Comparison of ENCODE assay signal across 17 cellular contexts in genomic region chr5:74055446-74056097, GRCh38.
A peak's percentile ranks its signal among the peaks of the same experiment; 100 is the strongest.
DNase-seq lines count a peak whose midpoint lies in the region; ATAC-seq and TF ChIP-seq lines count a peak whose summit lies in the region.
"Had no signal": no experiment of that assay in that cellular context is flagged by ENCODE, and none has a peak within 500 bp of the region (broad histone marks: within the 10 kb centered on the region; RNA-seq: fewer than 3 reads in every experiment).

No MANE protein-coding gene starts in this region.

- H3K18ac ChIP-seq in neuronal stem cell (ENCODE audit: low read length): no peak overlapping the region

- H2BK5ac ChIP-seq in neuronal stem cell (ENCODE audit: low read length): no peak overlapping the region

- H3K4ac ChIP-seq in neuronal stem cell (ENCODE audit: low read length): no peak overlapping the region

- H3K79me2 ChIP-seq in GM23338 (replicated peaks; ENCODE audit: insufficient read depth): no peaks in the 10 kb centered on the region

- no peaks in the 10 kb centered on the region for H3K27me3 ChIP-seq in GM23338 (ENCODE audit: insufficient read depth)
- peaks cover 0 to 4% (median 0%) of the 10 kb centered on the region in 3 experiments for H3K27me3 ChIP-seq in neuronal stem cell (ENCODE audit: control insufficient read depth in 3 of 3, insufficient read depth in 3 of 3, low read depth in 1 of 3, low read length in 3 of 3)
- H3K27me3 ChIP-seq: spleen, thyroid gland had no signal

- H2AFZ ChIP-seq in GM23338 (peak overlapping the region; percentile 61), neuronal stem cell (ENCODE audit: low read length) (peak overlapping the region; percentile 18)

- no peak overlapping the region for H4K91ac ChIP-seq in neuronal stem cell (ENCODE audit: low read depth, low read length, poor library complexity)

- no peak overlapping the region for H2BK120ac ChIP-seq in neuronal stem cell (ENCODE audit: low read depth, low read length)

- H3K36me3 ChIP-seq in GM23338 (ENCODE audit: insufficient read depth) (no peaks in the 10 kb centered on the region), neuronal stem cell (replicated peaks in 1 of 2; ENCODE audit: control insufficient read depth in 2 of 2, insufficient read depth in 2 of 2, low read length in 2 of 2) (no peaks in the 10 kb centered on the region)
- H3K36me3 ChIP-seq: prostate gland, spleen, thyroid gland had no signal

- H3F3A ChIP-seq in GM23338 (replicated peaks; ENCODE audit: low read depth): no peaks in the 10 kb centered on the region

- H3K4me3 Mint-ChIP-seq in GM23338: no peak overlapping the region
- peak overlapping the region in 4 of 5 experiments; percentile 4 to 61 (median 28) for H3K4me3 Mint-ChIP-seq in brain
- no peak overlapping the region for H3K4me3 Mint-ChIP-seq in naive thymus-derived CD8-positive, alpha-beta T cell
- no peak overlapping the region for H3K4me3 Mint-ChIP-seq in endothelial cell (ENCODE audit: unreplicated experiment)
- H3K4me3 Mint-ChIP-seq: activated CD4-positive, alpha-beta T cell treated with anti-CD3 and anti-CD28 coated beads, Interleukin-2, amount 10 ng/mL, durations not matched to agents 24 days and 14 days; activated naive CD4-positive, alpha-beta T cell treated with anti-CD3 and anti-CD28 coated beads for 36 hours; B cell had no signal

- H3K4me3 ChIP-seq in GM23338 (no peak overlapping the region), neuronal stem cell (ENCODE audit: low read length in 2 of 2) (no peak overlapping the region)
- H3K4me3 ChIP-seq: prostate gland, spleen, thyroid gland had no signal

- H3K27ac Mint-ChIP-seq in GM23338: peak overlapping the region; percentile 63; the same call in 1 of the 2 replicates
- H3K27ac Mint-ChIP-seq in brain: peak overlapping the region; percentile 56 to 89 (median 79)
- no peak overlapping the region for H3K27ac Mint-ChIP-seq in naive thymus-derived CD8-positive, alpha-beta T cell
- H3K27ac Mint-ChIP-seq in endothelial cell (ENCODE audit: unreplicated experiment): no peak overlapping the region
- H3K27ac Mint-ChIP-seq: activated CD4-positive, alpha-beta T cell treated with anti-CD3 and anti-CD28 coated beads, Interleukin-2, amount 10 ng/mL, durations not matched to agents 24 days and 14 days; activated naive CD4-positive, alpha-beta T cell treated with anti-CD3 and anti-CD28 coated beads for 36 hours; B cell had no signal

- H3K9me2 ChIP-seq in GM23338 (ENCODE audit: insufficient read depth): no peaks in the 10 kb centered on the region

- no peak for TF ChIP-seq CTCF in GM23338 (conservative IDR thresholded peaks at IDR 0.05; ENCODE audit: low read depth in 2 of 2)
- TF ChIP-seq CTCF in brain (conservative IDR thresholded peaks at IDR 0.05): no peak
- no peak for TF ChIP-seq CTCF in endothelial cell (IDR thresholded peaks at IDR 0.05; ENCODE audit: unreplicated experiment)

- H4K20me1 ChIP-seq in GM23338 (replicated peaks; ENCODE audit: insufficient read depth): no peaks in the 10 kb centered on the region

- WGBS in neuronal stem cell (ENCODE audit: extremely low coverage in 2 of 2, insufficient read length in 2 of 2, insufficient replicate concordance in 1 of 2), 2 donors: no CpG with 5 or more reads among the region's 8 CpGs

- no peak overlapping the region for H4K8ac ChIP-seq in neuronal stem cell (ENCODE audit: low read depth, low read length)

- no peaks in the 10 kb centered on the region for H3K9me3 Mint-ChIP-seq in GM23338
- H3K9me3 Mint-ChIP-seq in brain: peaks cover 0 to 2% (median 0%) of the 10 kb centered on the region in 5 experiments
- no peaks in the 10 kb centered on the region for H3K9me3 Mint-ChIP-seq in naive thymus-derived CD8-positive, alpha-beta T cell
- no peaks in the 10 kb centered on the region for H3K9me3 Mint-ChIP-seq in endothelial cell (ENCODE audit: unreplicated experiment)
- H3K9me3 Mint-ChIP-seq: activated CD4-positive, alpha-beta T cell treated with anti-CD3 and anti-CD28 coated beads, Interleukin-2, amount 10 ng/mL, durations not matched to agents 24 days and 14 days; activated naive CD4-positive, alpha-beta T cell treated with anti-CD3 and anti-CD28 coated beads for 36 hours had no signal

- H3K27me3 Mint-ChIP-seq in GM23338 (ENCODE audit: insufficient read depth, low read depth, poor library complexity) (peaks cover 3% of the 10 kb centered on the region), brain (peaks cover 4% of the 10 kb centered on the region), endothelial cell (ENCODE audit: unreplicated experiment) (no peaks in the 10 kb centered on the region)
- peaks cover 7 to 20% (median 12%) of the 10 kb centered on the region in 5 donors for H3K27me3 Mint-ChIP-seq in naive thymus-derived CD8-positive, alpha-beta T cell

- H3K4me1 Mint-ChIP-seq in GM23338 (peaks cover 28% of the 10 kb centered on the region), brain (peaks cover 49% of the 10 kb centered on the region), endothelial cell (ENCODE audit: unreplicated experiment) (peaks cover 23% of the 10 kb centered on the region)
- H3K4me1 Mint-ChIP-seq in naive thymus-derived CD8-positive, alpha-beta T cell: no peaks in the 10 kb centered on the region
- H3K4me1 Mint-ChIP-seq: activated CD4-positive, alpha-beta T cell treated with anti-CD3 and anti-CD28 coated beads, Interleukin-2, amount 10 ng/mL, durations not matched to agents 24 days and 14 days; B cell had no signal

- no peak overlapping the region for H3K23ac ChIP-seq in neuronal stem cell (ENCODE audit: low read depth, low read length, poor library complexity)

- H3K36me3 Mint-ChIP-seq in GM23338 (ENCODE audit: low read depth): no peaks in the 10 kb centered on the region
- no peaks in the 10 kb centered on the region for H3K36me3 Mint-ChIP-seq in brain
- H3K36me3 Mint-ChIP-seq in naive thymus-derived CD8-positive, alpha-beta T cell: no peaks in the 10 kb centered on the region
- no peaks in the 10 kb centered on the region for H3K36me3 Mint-ChIP-seq in endothelial cell (ENCODE audit: low read depth, unreplicated experiment)

- H2BK12ac ChIP-seq in neuronal stem cell (ENCODE audit: low read length): no peak overlapping the region

- H3K79me1 ChIP-seq in neuronal stem cell (ENCODE audit: low read depth, low read length): no peaks in the 10 kb centered on the region

- H3K4me2 ChIP-seq in GM23338: no peak overlapping the region
- H3K4me2 ChIP-seq in neuronal stem cell (ENCODE audit: insufficient read depth, low read length, poor library complexity, severe bottlenecking): no peak overlapping the region

- POLR2A ChIA-PET in naive thymus-derived CD8-positive, alpha-beta T cell (lab: Charles Lee): no interaction called here

- no peak overlapping the region for H3K9ac ChIP-seq in neuronal stem cell (ENCODE audit: low read depth, low read length, poor library complexity)

- DNase-seq in GM23338 (ENCODE audit: low spot score) (no peak), NCI-H2081 treated with DMSO at 0.1 percent for 48 hours (lab: John Stamatoyannopoulos, UW) (peak; percentile 56), neuronal stem cell (ENCODE audit: low spot score) (no peak), NCI-H2107 treated with DMSO at 0.1 percent for 48 hours (lab: John Stamatoyannopoulos, UW; ENCODE audit: unreplicated experiment) (no peak), endothelial cell (ENCODE audit: low spot score) (no peak)
- no peak for DNase-seq in naive thymus-derived CD8-positive, alpha-beta T cell
- DNase-seq: activated CD4-positive, alpha-beta T cell treated with anti-CD3 and anti-CD28 coated beads, Interleukin-2, amount 10 ng/mL, durations not matched to agents 24 days and 14 days; activated naive CD4-positive, alpha-beta T cell treated with anti-CD3 and anti-CD28 coated beads for 36 hours; Calu3; cortex of kidney; GDM1; spleen; thyroid gland had no signal

- ATAC-seq in GM23338: no peak
- ATAC-seq in naive thymus-derived CD8-positive, alpha-beta T cell: no peak
- ATAC-seq: left lobe of liver had no signal

- no peak overlapping the region for H2BK15ac ChIP-seq in neuronal stem cell (ENCODE audit: low read length)

- H3K14ac ChIP-seq in neuronal stem cell (ENCODE audit: low read length): no peak overlapping the region

- H3K9me3 ChIP-seq in neuronal stem cell (replicated peaks in 1 of 2; ENCODE audit: control insufficient read depth in 2 of 2, insufficient read depth in 1 of 2, low read depth in 1 of 2, low read length in 2 of 2): no peaks in the 10 kb centered on the region
- H3K9me3 ChIP-seq: prostate gland, spleen, thyroid gland had no signal

- no peak overlapping the region for H2AK5ac ChIP-seq in neuronal stem cell (ENCODE audit: low read depth, low read length)

- H3K27ac ChIP-seq in GM23338 (ENCODE audit: low read depth): no peak overlapping the region
- no peak overlapping the region for H3K27ac ChIP-seq in neuronal stem cell (replicated peaks; ENCODE audit: low read length)
- H3K27ac ChIP-seq: prostate gland, thyroid gland had no signal

- H3K4me1 ChIP-seq in GM23338 (ENCODE audit: insufficient read depth) (peaks cover 9% of the 10 kb centered on the region), neuronal stem cell (ENCODE audit: control insufficient read depth in 2 of 2, insufficient read depth in 1 of 2, low read depth in 1 of 2, low read length in 2 of 2) (peaks cover 2 to 14% of the 10 kb centered on the region in 2 donors)
- H3K4me1 ChIP-seq: prostate gland had no signal

TF ChIP-seq in GM23338, 12 proteins besides CTCF, POLR2A, EP300 and RAD21 (continues in another document):
- TF ChIP-seq NANOG (IDR thresholded peaks at IDR 0.05; ENCODE audit: borderline replicate concordance) (no peak), JUNB (IDR thresholded peaks at IDR 0.05; ENCODE audit: unreplicated experiment) (no peak), CREB1 (CRISPR knock-in tag; IDR thresholded peaks at IDR 0.05; ENCODE audit: low read depth) (no peak), POLR2AphosphoS5 (IDR thresholded peaks at IDR 0.05; ENCODE audit: low read depth) (no peak)

Comparison
In these comparisons a context has a peak if more than half of its experiments do, and no peak if none do; other contexts are left out.
1. H3K27ac Mint-ChIP-seq: peak in GM23338 (single experiment) and brain (5 of 5); none in naive thymus-derived CD8-positive, alpha-beta T cell (0 of 10) and endothelial cell (single experiment).
2. H3K4me3 Mint-ChIP-seq: peak in brain (4 of 5); none in GM23338 (single experiment), naive thymus-derived CD8-positive, alpha-beta T cell (0 of 10) and endothelial cell (single experiment).